In the genomic region with DNA sequence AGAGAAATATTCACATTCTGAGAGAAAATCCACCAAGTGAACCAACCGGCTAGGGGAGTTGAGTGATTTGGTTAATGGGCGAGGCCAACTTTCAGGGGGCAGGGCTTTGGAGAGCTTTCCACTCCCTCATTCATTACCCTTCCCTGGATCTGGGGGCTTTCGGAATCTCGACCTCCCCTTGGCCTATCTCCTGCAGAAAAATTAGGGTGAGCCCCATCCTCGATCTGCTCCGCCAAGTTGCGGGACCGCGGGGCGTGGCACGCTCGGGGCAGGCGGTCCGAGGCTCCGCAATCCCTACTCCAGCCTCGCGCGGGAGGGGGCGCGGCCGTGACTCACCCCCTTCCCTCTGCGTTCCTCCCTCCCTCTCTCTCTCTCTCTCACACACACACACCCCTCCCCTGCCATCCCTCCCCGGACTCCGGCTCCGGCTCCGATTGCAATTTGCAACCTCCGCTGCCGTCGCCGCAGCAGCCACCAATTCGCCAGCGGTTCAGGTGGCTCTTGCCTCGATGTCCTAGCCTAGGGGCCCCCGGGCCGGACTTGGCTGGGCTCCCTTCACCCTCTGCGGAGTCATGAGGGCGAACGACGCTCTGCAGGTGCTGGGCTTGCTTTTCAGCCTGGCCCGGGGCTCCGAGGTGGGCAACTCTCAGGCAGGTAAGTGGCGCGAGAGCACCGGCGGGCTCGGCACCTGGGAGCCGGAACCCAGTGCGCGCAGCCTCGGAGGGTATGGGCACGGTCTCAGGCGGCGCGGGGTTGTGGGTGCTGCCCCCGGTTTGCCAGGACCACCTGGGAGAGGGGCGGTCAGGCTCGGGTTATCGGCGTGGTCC, we compare ENCODE assay signal across 1 cellular context.
TF ChIP-seq lines count a peak whose summit lies in the region.

Gene ERBB3 (plus strand): TSS at position 437 of the 827 bp plus-strand sequence. CDS start 136 bp downstream, at position 573.

TF ChIP-seq in SK-N-SH, 30 proteins besides CTCF, POLR2A, EP300 and RAD21 (continued from another document):
- no peak for TF ChIP-seq TAF1 (IDR thresholded peaks at IDR 0.05; ENCODE audit: borderline replicate concordance, low read depth, low read length)
- TF ChIP-seq, protein P1, sequence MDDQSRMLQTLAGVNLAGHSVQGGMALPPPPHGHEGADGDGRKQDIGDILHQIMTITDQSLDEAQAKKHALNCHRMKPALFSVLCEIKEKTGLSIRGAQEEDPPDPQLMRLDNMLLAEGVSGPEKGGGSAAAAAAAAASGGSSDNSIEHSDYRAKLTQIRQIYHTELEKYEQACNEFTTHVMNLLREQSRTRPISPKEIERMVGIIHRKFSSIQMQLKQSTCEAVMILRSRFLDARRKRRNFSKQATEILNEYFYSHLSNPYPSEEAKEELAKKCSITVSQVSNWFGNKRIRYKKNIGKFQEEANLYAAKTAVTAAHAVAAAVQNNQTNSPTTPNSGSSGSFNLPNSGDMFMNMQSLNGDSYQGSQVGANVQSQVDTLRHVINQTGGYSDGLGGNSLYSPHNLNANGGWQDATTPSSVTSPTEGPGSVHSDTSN (IDR thresholded peaks at IDR 0.05) = no peak
- no peak for TF ChIP-seq ELF1 (IDR thresholded peaks at IDR 0.05)
- TF ChIP-seq, protein P2, sequence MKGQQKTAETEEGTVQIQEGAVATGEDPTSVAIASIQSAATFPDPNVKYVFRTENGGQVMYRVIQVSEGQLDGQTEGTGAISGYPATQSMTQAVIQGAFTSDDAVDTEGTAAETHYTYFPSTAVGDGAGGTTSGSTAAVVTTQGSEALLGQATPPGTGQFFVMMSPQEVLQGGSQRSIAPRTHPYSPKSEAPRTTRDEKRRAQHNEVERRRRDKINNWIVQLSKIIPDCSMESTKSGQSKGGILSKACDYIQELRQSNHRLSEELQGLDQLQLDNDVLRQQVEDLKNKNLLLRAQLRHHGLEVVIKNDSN (IDR thresholded peaks at IDR 0.05; ENCODE audit: borderline replicate concordance, low read depth) = no peak
- TF ChIP-seq TEAD4 (IDR thresholded peaks at IDR 0.05; ENCODE audit: borderline replicate concordance, insufficient read depth) = no peak
- peak; percentile 86 for TF ChIP-seq FOSL2 (IDR thresholded peaks at IDR 0.05; ENCODE audit: borderline replicate concordance, low read depth)
